ENCODE assay signal across 8 cellular contexts in the genomic region with DNA sequence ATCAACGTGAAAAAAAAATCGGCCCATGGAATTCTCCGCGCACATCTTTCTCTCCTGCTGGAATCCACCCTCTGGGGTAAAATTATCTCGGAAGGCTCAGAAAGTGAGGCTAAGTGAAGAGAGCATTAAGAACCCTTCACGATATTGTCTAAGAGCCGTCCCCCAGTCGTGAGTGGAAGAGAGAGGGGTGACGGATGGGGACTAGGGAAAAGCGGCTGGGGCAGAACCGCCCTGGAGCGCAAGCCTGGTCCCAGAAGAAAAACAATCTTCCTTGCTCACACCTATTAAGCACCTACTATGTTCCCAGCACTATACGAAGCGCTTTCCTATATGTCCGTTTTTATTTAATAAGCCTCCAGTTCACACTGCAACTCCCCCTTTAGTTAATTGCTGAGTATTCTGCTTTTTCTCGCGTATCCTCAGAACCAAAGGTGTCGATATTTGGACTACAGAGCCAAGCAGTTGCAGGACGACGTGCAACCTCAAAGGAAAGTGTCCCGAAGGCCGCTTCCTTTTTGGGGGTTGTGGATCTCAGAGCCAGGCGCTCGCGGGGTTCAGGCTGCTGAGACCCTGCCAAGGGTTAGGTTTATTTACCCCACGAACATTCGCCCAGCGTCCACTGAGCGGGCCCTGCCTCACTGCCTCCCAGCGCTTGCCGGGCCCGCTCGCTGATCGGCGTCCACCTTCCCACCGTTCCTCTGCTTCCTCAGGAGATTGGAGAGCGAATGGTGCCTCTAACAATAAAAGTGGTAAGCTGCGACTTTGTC. TPM values are rescaled to one million over a fixed set of nuclear protein-coding genes. Genes with fewer than 3 reads are reported as not detected.
DNase-seq lines count a peak whose midpoint lies in the region; ATAC-seq and TF ChIP-seq lines count a peak whose summit lies in the region.

No MANE protein-coding gene starts in this region.

- POLR2A ChIA-PET in activated CD8-positive, alpha-beta T cell treated with anti-CD3 and anti-CD28 coated beads for 36 hours (lab: Charles Lee) = no interaction called here

- ATAC-seq in GM18498 (IDR thresholded peaks at IDR 0.05; ENCODE audit: unreplicated experiment) (peak; percentile 31), gastroesophageal sphincter (no peak), HG03460 (IDR thresholded peaks at IDR 0.05; ENCODE audit: unreplicated experiment) (no peak), GM21367 (IDR thresholded peaks at IDR 0.05; ENCODE audit: unreplicated experiment) (no peak)
- ATAC-seq in activated CD8-positive, alpha-beta T cell treated with anti-CD3 and anti-CD28 coated beads for 36 hours = peak; percentile 34

- H3K27me3 Mint-ChIP-seq in activated CD8-positive, alpha-beta T cell treated with anti-CD3 and anti-CD28 coated beads for 36 hours = peaks cover 36% of the 10 kb centered on the region

- CTCF ChIA-PET in activated CD8-positive, alpha-beta T cell treated with anti-CD3 and anti-CD28 coated beads for 36 hours (lab: Charles Lee) = interaction anchor here (1.6 to 2.2 kb wide), 2 partner anchors 13 to 16 kb away, joined by 8 to 12 read pairs; no protein-coding TSS in a partner anchor

- TF ChIP-seq CTCF in activated CD8-positive, alpha-beta T cell treated with anti-CD3 and anti-CD28 coated beads for 36 hours (IDR thresholded peaks at IDR 0.05) = no peak
- TF ChIP-seq CTCF in gastroesophageal sphincter (IDR thresholded peaks at IDR 0.05) (no peak), GM10266 (IDR thresholded peaks at IDR 0.05; ENCODE audit: control insufficient read depth, insufficient read depth, low read depth, missing control alignments) (no peak)

- H3K36me3 ChIP-seq in gastroesophageal sphincter (no peaks in the 10 kb centered on the region), rectal smooth muscle tissue (ENCODE audit: control insufficient read depth, insufficient read depth, low read length) (no peaks in the 10 kb centered on the region)

- no peak overlapping the region for H3K9ac ChIP-seq in rectal smooth muscle tissue (ENCODE audit: low read length)

- no peak for TF ChIP-seq POLR2A in gastroesophageal sphincter (IDR thresholded peaks at IDR 0.05)

- peaks cover 31% of the 10 kb centered on the region for H3K27me3 ChIP-seq in gastroesophageal sphincter
- H3K27me3 ChIP-seq in rectal smooth muscle tissue (ENCODE audit: control insufficient read depth, insufficient read depth, low read length) = no peaks in the 10 kb centered on the region

- peak overlapping the region; percentile 72 for H3K4me3 Mint-ChIP-seq in activated CD8-positive, alpha-beta T cell treated with anti-CD3 and anti-CD28 coated beads for 36 hours

- no peak for DNase-seq in activated CD8-positive, alpha-beta T cell treated with anti-CD3 and anti-CD28 coated beads for 36 hours
- DNase-seq in pons (ENCODE audit: low spot score) = no peak
- no peak for DNase-seq in GM10266 (ENCODE audit: extremely low spot score)

- intact Hi-C loops in activated CD8-positive, alpha-beta T cell treated with anti-CD3 and anti-CD28 coated beads for 36 hours (cut with micrococcal nuclease) = no loop called here

- peaks cover 13% of the 10 kb centered on the region for H3K4me1 Mint-ChIP-seq in activated CD8-positive, alpha-beta T cell treated with anti-CD3 and anti-CD28 coated beads for 36 hours (ENCODE audit: low read depth)

- H3K4me1 ChIP-seq in gastroesophageal sphincter (peaks cover 0 to 15% (median 0%) of the 10 kb centered on the region in 3 donors), rectal smooth muscle tissue (ENCODE audit: control insufficient read depth, insufficient read depth, low read length) (no peaks in the 10 kb centered on the region)

- no peaks in the 10 kb centered on the region for H3K36me3 Mint-ChIP-seq in activated CD8-positive, alpha-beta T cell treated with anti-CD3 and anti-CD28 coated beads for 36 hours (ENCODE audit: low read depth)

- TF ChIP-seq EP300 in gastroesophageal sphincter (IDR thresholded peaks at IDR 0.05) = no peak

- H3K27ac ChIP-seq in gastroesophageal sphincter = peak overlapping the region in 1 of 4 donors; percentile 60
- H3K27ac ChIP-seq in rectal smooth muscle tissue (ENCODE audit: low read depth, low read length) = no peak overlapping the region

- no peak overlapping the region for H3K27ac Mint-ChIP-seq in activated CD8-positive, alpha-beta T cell treated with anti-CD3 and anti-CD28 coated beads for 36 hours

- no peaks in the 10 kb centered on the region for H3K9me3 ChIP-seq in gastroesophageal sphincter

- peaks cover under 1% of the 10 kb centered on the region for H3K9me3 Mint-ChIP-seq in activated CD8-positive, alpha-beta T cell treated with anti-CD3 and anti-CD28 coated beads for 36 hours

- 5 to 41% methylated on average over 12 to 13 of the region's 38 CpGs for WGBS in gastroesophageal sphincter (ENCODE audit: low coverage in 1 of 2), 2 donors

- H3K4me3 ChIP-seq in gastroesophageal sphincter (peak overlapping the region; percentile 29 to 51), rectal smooth muscle tissue (ENCODE audit: low read length) (peak overlapping the region; percentile 60)

RNA-seq across cellular contexts. Expression of gene MGARP, which starts 0.9 kb away (rescaled TPM):
- total RNA-seq in activated CD8-positive, alpha-beta T cell treated with anti-CD3 and anti-CD28 coated beads for 36 hours = under 1 TPM; 0.22 to 0.32 TPM
- 1 to 10 TPM in 3 of 4 donors, under 1 TPM in 1; 0.94 to 6.5 (median 1.7) TPM for total RNA-seq in gastroesophageal sphincter

RNA-seq across cellular contexts. Expression of gene NAA15, which starts 22.2 kb away (rescaled TPM):
- 100 to 1,000 TPM; 113 to 114 TPM for total RNA-seq in activated CD8-positive, alpha-beta T cell treated with anti-CD3 and anti-CD28 coated beads for 36 hours
- total RNA-seq in gastroesophageal sphincter = 10 to 100 TPM; 23.9 to 34.1 (median 32.2) TPM

RNA-seq across cellular contexts. Expression of gene NDUFC1, which starts 23.1 kb away (rescaled TPM):
- total RNA-seq in activated CD8-positive, alpha-beta T cell treated with anti-CD3 and anti-CD28 coated beads for 36 hours = 10 to 100 TPM; 56.2 to 60.6 TPM
- total RNA-seq in gastroesophageal sphincter = 10 to 100 TPM; 31.0 to 61.0 (median 48.4) TPM

Comparison
In these comparisons a context has a peak if more than half of its experiments do, and no peak if none do; other contexts are left out.
1. ATAC-seq: peak in GM18498 (single experiment) and activated CD8-positive, alpha-beta T cell treated with anti-CD3 and anti-CD28 coated beads for 36 hours (single experiment); none in gastroesophageal sphincter (single experiment), HG03460 (single experiment) and GM21367 (single experiment).